Comparison of ENCODE assay signal across 8 cellular contexts in genomic region chr1:204213668-204214662, GRCh38. TPM values are rescaled to one million over a fixed set of nuclear protein-coding genes. Genes with fewer than 3 reads are reported as not detected.
DNase-seq lines count a peak whose midpoint lies in the region; ATAC-seq, FAIRE-seq and TF ChIP-seq lines count a peak whose summit lies in the region.

Gene GOLT1A (minus strand): TSS chr1:204213988. CDS start chr1:204213906, 82 bp downstream.

- FAIRE-seq in RCC 7860 (lab: Jason Lieb, UNC): peak; percentile 57

- H3K27me3 Mint-ChIP-seq in osteocyte (ENCODE audit: unreplicated experiment): peaks cover 45% of the 10 kb centered on the region

- peaks cover 38% of the 10 kb centered on the region for H3K27me3 ChIP-seq in adipocyte (replicated peaks; ENCODE audit: control insufficient read depth, insufficient read depth, low read length)

- peaks cover 5% of the 10 kb centered on the region for H3K4me1 Mint-ChIP-seq in osteocyte (ENCODE audit: unreplicated experiment)

- no peak within 1 kb of the TSS for H3K9ac ChIP-seq in adipocyte (ENCODE audit: low read length)

- no peak within 1 kb of the TSS for H3K4me3 ChIP-seq in adipocyte (ENCODE audit: low read length)

- TF ChIP-seq CTCF in GM13977 (IDR thresholded peaks at IDR 0.05; ENCODE audit: extremely low read depth, insufficient read depth, missing control alignments) (peak; percentile 34), osteocyte (IDR thresholded peaks at IDR 0.05) (peak; percentile 74)

- H3K36me3 Mint-ChIP-seq in osteocyte (ENCODE audit: unreplicated experiment): no peaks in the 10 kb centered on the region

- intact Hi-C loops in Right ventricle myocardium superior (cut with DNase I): no loop called here

- peak within 1 kb of the TSS; percentile 49 for H3K4me3 Mint-ChIP-seq in osteocyte (ENCODE audit: unreplicated experiment)

- in situ Hi-C loops in GM13977 (cut with MboI; ENCODE audit: low pct_unique_long_range_greater_than_20kb, low sequenced_read_pairs, unreplicated experiment): no loop called here

- DNase-seq in GM13977 (ENCODE audit: low spot score) (peak; percentile 59), RCC 7860 (ENCODE audit: low spot score) (peak; percentile 72), adipocyte (ENCODE audit: low read depth) (peak; percentile 86), Right ventricle myocardium superior (peak; percentile 56), osteocyte (ENCODE audit: extremely low spot score, unreplicated experiment) (no peak), NCI-H1048 (lab: John Stamatoyannopoulos, UW) (no peak)

- no peaks in the 10 kb centered on the region for H3K9me3 ChIP-seq in adipocyte (ENCODE audit: control insufficient read depth, low read length)

- H3K27ac Mint-ChIP-seq in osteocyte (ENCODE audit: unreplicated experiment): no peak within 1 kb of the TSS

- H3K9me3 Mint-ChIP-seq in osteocyte (ENCODE audit: unreplicated experiment): no peaks in the 10 kb centered on the region

- ATAC-seq in HG03342 (IDR thresholded peaks at IDR 0.05; ENCODE audit: unreplicated experiment) (peak; percentile 63), Right ventricle myocardium superior (ENCODE audit: poor library complexity) (peak; percentile 79), HG03565 (IDR thresholded peaks at IDR 0.05; ENCODE audit: unreplicated experiment) (no peak)

- no peaks in the 10 kb centered on the region for H3K36me3 ChIP-seq in adipocyte (ENCODE audit: control insufficient read depth, insufficient read depth, low read length, severe bottlenecking)

- H3K4me1 ChIP-seq in adipocyte (ENCODE audit: control insufficient read depth, insufficient read depth, low read length): peaks cover 7% of the 10 kb centered on the region

RNA-seq across cellular contexts. Expression of gene GOLT1A, which starts in this region (rescaled TPM):
- total RNA-seq in Right ventricle myocardium superior (not detected), osteocyte (not detected in 2 replicates)

Comparison
In these comparisons a context has a peak if more than half of its experiments do, and no peak if none do; other contexts are left out.
1. Peak in DNase-seq and ATAC-seq in Right ventricle myocardium superior; RNA of the gene not detected or under 1 TPM.
2. DNase-seq: peak in GM13977 (single experiment), RCC 7860 (single experiment) and adipocyte (single experiment); none in osteocyte (single experiment) and NCI-H1048 (single experiment).